Comparison of ENCODE assay signal across 8 cellular contexts in the genomic region with DNA sequence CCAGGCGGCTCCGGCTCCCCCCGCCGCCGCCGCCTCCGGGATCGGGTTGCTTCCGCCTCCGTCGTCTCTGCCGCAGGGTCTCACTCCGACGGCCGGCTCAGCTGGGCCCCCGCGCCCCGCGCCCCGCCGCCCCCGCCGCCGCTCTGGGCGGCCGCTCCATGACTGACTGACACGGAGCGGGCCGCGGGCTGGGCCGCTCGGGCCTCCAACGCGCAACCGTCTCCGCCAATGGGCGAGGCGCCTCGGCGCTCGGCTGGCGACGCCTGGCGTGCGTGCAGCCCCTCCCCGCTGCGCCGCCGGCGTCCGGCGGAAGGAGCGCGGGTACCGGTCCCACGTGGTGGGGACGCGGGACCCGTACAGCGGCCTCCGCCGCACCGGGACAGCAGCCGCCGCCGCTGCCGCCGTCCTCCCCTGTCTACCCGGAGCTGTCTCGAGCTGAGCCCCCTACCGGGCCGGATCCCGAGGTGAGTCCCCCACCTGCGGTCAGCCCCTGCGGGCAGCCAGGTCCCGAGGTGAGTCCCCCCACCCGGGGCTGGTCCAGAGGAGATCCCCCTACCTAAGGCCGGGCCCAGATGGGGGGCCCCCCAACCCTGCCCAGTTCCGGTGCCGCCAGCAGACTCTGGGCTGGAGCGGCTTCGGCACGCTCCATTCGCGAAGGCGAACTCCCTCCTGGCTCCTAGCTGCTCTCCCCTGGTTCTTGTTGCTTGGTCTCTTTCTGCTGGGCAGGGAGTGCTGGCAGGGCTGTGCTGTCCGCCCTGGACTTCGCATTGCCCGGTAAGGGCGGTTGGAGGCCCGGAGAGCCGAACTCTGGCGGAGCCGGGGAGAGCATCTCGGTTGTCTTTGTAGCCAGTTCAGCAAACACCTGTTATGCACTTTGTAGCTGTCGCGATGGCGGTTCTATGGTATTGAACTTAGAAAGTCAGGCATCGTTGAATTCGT. TPM values are rescaled to one million over a fixed set of nuclear protein-coding genes. Genes with fewer than 3 reads are reported as not detected.
A peak's percentile ranks its signal among the peaks of the same experiment; 100 is the strongest.
DNase-seq lines count a peak whose midpoint lies in the region; ATAC-seq and TF ChIP-seq lines count a peak whose summit lies in the region.

A gene (minus strand): TSS at position 230 of the 939 bp plus-strand sequence. CDS start 11,640 bp downstream, outside the sequence.
A gene (plus strand): TSS at position 355 of the 939 bp plus-strand sequence. CDS start 1,387 bp downstream, outside the sequence.

- POLR2A ChIA-PET in WTC11 (lab: Charles Lee): interaction anchor here (1.5 kb wide), 1 partner anchor 67 kb away, joined by 3 read pairs; a partner anchor contains a TSS

- H3K4me3 Mint-ChIP-seq in WTC11: peak within 1 kb of the TSS; percentile 95
- peak within 1 kb of the TSS; percentile 95 to 97 (median 95) for H3K4me3 Mint-ChIP-seq in immature natural killer cell

- H3K27ac Mint-ChIP-seq in WTC11: peak within 1 kb of the TSS; percentile 90
- peak within 1 kb of the TSS; percentile 85 to 97 (median 93) for H3K27ac Mint-ChIP-seq in immature natural killer cell

- ATAC-seq in GM18519 (IDR thresholded peaks at IDR 0.05; ENCODE audit: low FRiP score, unreplicated experiment) (peak; percentile 85), HG03045 (IDR thresholded peaks at IDR 0.05; ENCODE audit: unreplicated experiment) (peak; percentile 90), WTC11 (peak; percentile 93)

- CTCF ChIA-PET in WTC11 (lab: Charles Lee): interaction anchor here (0.7 to 1.8 kb wide), 3 partner anchors 67 to 651 kb away, joined by 3 to 8 read pairs (median 7); a partner anchor contains a TSS

- H3K36me3 Mint-ChIP-seq in WTC11 (peaks cover 11% of the 10 kb centered on the region), immature natural killer cell (peaks cover 0 to 10% (median 3%) of the 10 kb centered on the region in 3 donors)

- no peaks in the 10 kb centered on the region for H3K9me3 Mint-ChIP-seq in WTC11
- no peaks in the 10 kb centered on the region for H3K9me3 Mint-ChIP-seq in immature natural killer cell

- DNase-seq in A172 (ENCODE audit: low spot score) (peak; percentile 69), NCI-H2171 treated with DMSO at 0.1 percent for 48 hours (lab: John Stamatoyannopoulos, UW) (peak; percentile 78), WTC11 (ENCODE audit: low spot score) (peak; percentile 84), cardiac fibroblast (ENCODE audit: low read depth in 2 of 2) (peak; percentile 82 to 91), immature natural killer cell (peak; percentile 86), smooth muscle cell of the brain vasculature (ENCODE audit: low read depth, low spot score) (peak; percentile 45)

- TF ChIP-seq CTCF in WTC11 (IDR thresholded peaks at IDR 0.05) (no peak), cardiac fibroblast (IDR thresholded peaks at IDR 0.05; ENCODE audit: low read depth, low read length) (no peak)

- H3K27me3 Mint-ChIP-seq in WTC11 (ENCODE audit: low read depth) (no peaks in the 10 kb centered on the region), immature natural killer cell (ENCODE audit: low read depth in 3 of 3) (peaks cover 8 to 11% (median 8%) of the 10 kb centered on the region in 3 donors)

- peak within 1 kb of the TSS; percentile 95 to 100 for H3K4me3 ChIP-seq in cardiac fibroblast (replicated peaks in 1 of 2; ENCODE audit: low read depth in 2 of 2, low read length in 2 of 2)

- H3K4me1 Mint-ChIP-seq in WTC11 (peaks cover 29% of the 10 kb centered on the region), immature natural killer cell (peaks cover 36 to 57% of the 10 kb centered on the region in 2 donors)

TF ChIP-seq in WTC11, 78 proteins besides CTCF, POLR2A, EP300 and RAD21 (continues in another document):
- TF ChIP-seq ZNF121 (CRISPR knock-in tag; IDR thresholded peaks at IDR 0.05): no peak
- TF ChIP-seq, protein P1, sequence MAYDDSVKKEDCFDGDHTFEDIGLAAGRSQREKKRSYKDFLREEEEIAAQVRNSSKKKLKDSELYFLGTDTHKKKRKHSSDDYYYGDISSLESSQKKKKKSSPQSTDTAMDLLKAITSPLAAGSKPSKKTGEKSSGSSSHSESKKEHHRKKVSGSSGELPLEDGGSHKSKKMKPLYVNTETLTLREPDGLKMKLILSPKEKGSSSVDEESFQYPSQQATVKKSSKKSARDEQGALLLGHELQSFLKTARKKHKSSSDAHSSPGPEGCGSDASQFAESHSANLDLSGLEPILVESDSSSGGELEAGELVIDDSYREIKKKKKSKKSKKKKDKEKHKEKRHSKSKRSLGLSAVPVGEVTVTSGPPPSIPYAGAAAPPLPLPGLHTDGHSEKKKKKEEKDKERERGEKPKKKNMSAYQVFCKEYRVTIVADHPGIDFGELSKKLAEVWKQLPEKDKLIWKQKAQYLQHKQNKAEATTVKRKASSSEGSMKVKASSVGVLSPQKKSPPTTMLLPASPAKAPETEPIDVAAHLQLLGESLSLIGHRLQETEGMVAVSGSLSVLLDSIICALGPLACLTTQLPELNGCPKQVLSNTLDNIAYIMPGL (CRISPR knock-in tag; IDR thresholded peaks at IDR 0.05): peak; percentile 67; the same call in 1 of the 2 replicates
- TF ChIP-seq, protein P2, sequence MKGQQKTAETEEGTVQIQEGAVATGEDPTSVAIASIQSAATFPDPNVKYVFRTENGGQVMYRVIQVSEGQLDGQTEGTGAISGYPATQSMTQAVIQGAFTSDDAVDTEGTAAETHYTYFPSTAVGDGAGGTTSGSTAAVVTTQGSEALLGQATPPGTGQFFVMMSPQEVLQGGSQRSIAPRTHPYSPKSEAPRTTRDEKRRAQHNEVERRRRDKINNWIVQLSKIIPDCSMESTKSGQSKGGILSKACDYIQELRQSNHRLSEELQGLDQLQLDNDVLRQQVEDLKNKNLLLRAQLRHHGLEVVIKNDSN (CRISPR knock-in tag; IDR thresholded peaks at IDR 0.05): peak; percentile 78; the same call in 1 of the 2 replicates
- TF ChIP-seq, protein P3, sequence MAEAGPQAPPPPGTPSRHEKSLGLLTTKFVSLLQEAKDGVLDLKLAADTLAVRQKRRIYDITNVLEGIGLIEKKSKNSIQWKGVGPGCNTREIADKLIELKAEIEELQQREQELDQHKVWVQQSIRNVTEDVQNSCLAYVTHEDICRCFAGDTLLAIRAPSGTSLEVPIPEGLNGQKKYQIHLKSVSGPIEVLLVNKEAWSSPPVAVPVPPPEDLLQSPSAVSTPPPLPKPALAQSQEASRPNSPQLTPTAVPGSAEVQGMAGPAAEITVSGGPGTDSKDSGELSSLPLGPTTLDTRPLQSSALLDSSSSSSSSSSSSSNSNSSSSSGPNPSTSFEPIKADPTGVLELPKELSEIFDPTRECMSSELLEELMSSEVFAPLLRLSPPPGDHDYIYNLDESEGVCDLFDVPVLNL (CRISPR knock-in tag; IDR thresholded peaks at IDR 0.05; ENCODE audit: borderline replicate concordance, low read depth): peak; percentile 52; the same call in 1 of the 2 replicates
- TF ChIP-seq RORB (CRISPR knock-in tag; IDR thresholded peaks at IDR 0.05): no peak
- TF ChIP-seq, protein P4, sequence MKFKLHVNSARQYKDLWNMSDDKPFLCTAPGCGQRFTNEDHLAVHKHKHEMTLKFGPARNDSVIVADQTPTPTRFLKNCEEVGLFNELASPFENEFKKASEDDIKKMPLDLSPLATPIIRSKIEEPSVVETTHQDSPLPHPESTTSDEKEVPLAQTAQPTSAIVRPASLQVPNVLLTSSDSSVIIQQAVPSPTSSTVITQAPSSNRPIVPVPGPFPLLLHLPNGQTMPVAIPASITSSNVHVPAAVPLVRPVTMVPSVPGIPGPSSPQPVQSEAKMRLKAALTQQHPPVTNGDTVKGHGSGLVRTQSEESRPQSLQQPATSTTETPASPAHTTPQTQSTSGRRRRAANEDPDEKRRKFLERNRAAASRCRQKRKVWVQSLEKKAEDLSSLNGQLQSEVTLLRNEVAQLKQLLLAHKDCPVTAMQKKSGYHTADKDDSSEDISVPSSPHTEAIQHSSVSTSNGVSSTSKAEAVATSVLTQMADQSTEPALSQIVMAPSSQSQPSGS (CRISPR knock-in tag; IDR thresholded peaks at IDR 0.05; ENCODE audit: borderline replicate concordance, low read depth): peak; percentile 56; the same call in 1 of the 2 replicates
- TF ChIP-seq NFYB (CRISPR knock-in tag; conservative IDR thresholded peaks at IDR 0.05; ENCODE audit: low read depth): peak; percentile 69
- TF ChIP-seq ZNF232 (CRISPR knock-in tag; IDR thresholded peaks at IDR 0.05): peak; percentile 96
- no peak for TF ChIP-seq NR1H2 (CRISPR knock-in tag; IDR thresholded peaks at IDR 0.05)
- TF ChIP-seq, protein P5, sequence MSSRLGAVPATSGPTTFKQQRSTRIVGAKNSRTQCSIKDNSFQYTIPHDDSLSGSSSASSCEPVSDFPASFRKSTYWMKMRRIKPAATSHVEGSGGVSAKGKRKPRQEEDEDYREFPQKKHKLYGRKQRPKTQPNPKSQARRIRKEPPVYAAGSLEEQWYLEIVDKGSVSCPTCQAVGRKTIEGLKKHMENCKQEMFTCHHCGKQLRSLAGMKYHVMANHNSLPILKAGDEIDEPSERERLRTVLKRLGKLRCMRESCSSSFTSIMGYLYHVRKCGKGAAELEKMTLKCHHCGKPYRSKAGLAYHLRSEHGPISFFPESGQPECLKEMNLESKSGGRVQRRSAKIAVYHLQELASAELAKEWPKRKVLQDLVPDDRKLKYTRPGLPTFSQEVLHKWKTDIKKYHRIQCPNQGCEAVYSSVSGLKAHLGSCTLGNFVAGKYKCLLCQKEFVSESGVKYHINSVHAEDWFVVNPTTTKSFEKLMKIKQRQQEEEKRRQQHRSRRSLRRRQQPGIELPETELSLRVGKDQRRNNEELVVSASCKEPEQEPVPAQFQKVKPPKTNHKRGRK (CRISPR knock-in tag; IDR thresholded peaks at IDR 0.05; ENCODE audit: borderline replicate concordance): no peak
- no peak for TF ChIP-seq HMGA2 (CRISPR knock-in tag; IDR thresholded peaks at IDR 0.05)
- no peak for TF ChIP-seq NR3C1 (CRISPR knock-in tag; conservative IDR thresholded peaks at IDR 0.05; ENCODE audit: low read depth)

RNA-seq across cellular contexts. Expression of the first gene that starts in this region (rescaled TPM):
- 24.4 and 26.2 TPM in 2 replicates for total RNA-seq in A172 (2014; rRNA removed; shearing (Covaris generic))
- 17.9 to 23.8 TPM (median 18.9 TPM) in 3 replicates for total RNA-seq in WTC11 (2021)
- polyA plus RNA-seq in immature natural killer cell: 1 to 10 TPM; 4.5 to 7.7 (median 6.2) TPM

RNA-seq across cellular contexts. Expression of the second gene that starts in this region (rescaled TPM):
- 19.7 and 20.1 TPM in 2 replicates for total RNA-seq in A172 (2014; rRNA removed; shearing (Covaris generic))
- 20.7 to 24.6 TPM (median 22.5 TPM) in 3 replicates for total RNA-seq in WTC11 (2021)
- polyA plus RNA-seq in immature natural killer cell: 1 to 10 TPM in 2 of 3 donors, under 1 TPM in 1; 0.11 to 4.8 (median 1.5) TPM

Comparison
In these comparisons a context has a peak if more than half of its experiments do, and no peak if none do; other contexts are left out.
1. Peak in every context shown above with its lines: DNase-seq, ATAC-seq and H3K4me3 ChIP-seq.